ENCODE assay signal across 23 cellular contexts in the genomic region with DNA sequence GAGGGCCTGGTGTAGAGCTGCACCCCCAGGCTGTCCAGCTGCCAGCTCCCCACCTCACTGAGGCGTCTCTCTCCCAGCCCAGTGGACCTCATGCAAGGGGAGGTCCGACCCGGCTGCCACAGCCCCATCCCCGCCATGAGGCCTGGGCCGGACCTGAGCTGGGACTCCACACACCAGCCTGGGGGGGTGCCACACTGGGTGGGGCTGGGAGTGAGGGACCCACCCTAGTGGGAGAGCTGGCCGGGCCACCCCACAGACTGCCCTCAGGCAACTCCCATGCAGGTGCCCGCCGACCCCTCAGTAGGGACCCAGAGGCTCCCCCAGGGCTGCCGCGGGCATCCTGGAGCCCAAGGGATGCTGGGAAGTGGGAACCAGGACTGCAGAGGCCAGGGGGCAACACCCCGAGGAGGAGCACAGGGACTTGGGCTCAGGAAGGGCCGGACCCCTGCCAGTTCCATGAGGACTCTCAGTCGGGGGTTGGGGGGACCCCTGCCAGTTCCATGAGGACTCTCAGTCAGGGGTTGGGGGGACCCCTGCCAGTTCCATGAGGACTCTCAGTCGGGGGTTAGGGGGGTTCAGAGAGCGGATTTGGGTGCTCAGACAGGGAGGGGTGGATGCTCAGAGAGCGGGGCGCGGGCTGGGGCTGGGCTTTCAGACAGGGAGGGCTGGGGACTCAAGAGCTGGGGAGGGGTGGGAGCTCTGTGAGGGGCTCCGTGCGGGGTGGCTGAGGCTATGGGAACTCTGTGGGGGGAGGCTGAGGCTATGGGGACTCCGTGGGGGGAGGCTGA. TPM values are rescaled to one million over a fixed set of nuclear protein-coding genes. Genes with fewer than 3 reads are reported as not detected.
DNase-seq lines count a peak whose midpoint lies in the region; ATAC-seq, FAIRE-seq and TF ChIP-seq lines count a peak whose summit lies in the region.
"Had no signal": no experiment of that assay in that cellular context is flagged by ENCODE, and none has a peak within 500 bp of the region (broad histone marks: within the 10 kb centered on the region; RNA-seq: fewer than 3 reads in every experiment).

No MANE protein-coding gene starts in this region.

- peaks cover 8% of the 10 kb centered on the region for H3K4me1 Mint-ChIP-seq in chondrocyte (ENCODE audit: low read depth)

- H3K9me3 Mint-ChIP-seq in chondrocyte (ENCODE audit: low read depth): no peaks in the 10 kb centered on the region
- H3K9me3 Mint-ChIP-seq: activated naive CD8-positive, alpha-beta T cell treated with anti-CD3 and anti-CD28 coated beads, Interleukin-2, amount 50 U/mL, for 24 hours; activated T-helper 1 cell treated with anti-CD3 and anti-CD28 coated beads, Interleukin-12 subunit alpha, Interleukin-12 subunit beta, Interleukin-2, Interleukin-4 antibody, amounts not matched to agents 30 ng/mL and 10 ng/mL and 1 ng/mL, durations not matched to agents 14 hours and 24 hours and 36 hours; dendritic cell treated with granulocyte-macrophage colony-stimulating factor and Interleukin-4, amounts not matched to agents 40 ng/mL and 50 ng/mL, for 4 days had no signal

- H3K27me3 Mint-ChIP-seq in chondrocyte (ENCODE audit: low read depth): no peaks in the 10 kb centered on the region

- ATAC-seq in mucosa of descending colon: no peak
- ATAC-seq in GM18867 (IDR thresholded peaks at IDR 0.05; ENCODE audit: unreplicated experiment): no peak
- ATAC-seq: activated naive CD8-positive, alpha-beta T cell treated with anti-CD3 and anti-CD28 coated beads, Interleukin-2, amount 50 U/mL, for 24 hours had no signal

- no peaks in the 10 kb centered on the region for H3K36me3 Mint-ChIP-seq in chondrocyte (ENCODE audit: low read depth)

- H3K9me3 ChIP-seq in mucosa of descending colon: no peaks in the 10 kb centered on the region
- H3K9me3 ChIP-seq: neutrophil, thyroid gland had no signal

- H3K4me3 ChIP-seq in mucosa of descending colon: no peak overlapping the region
- H3K4me3 ChIP-seq: thyroid gland had no signal

- H3K4me3 Mint-ChIP-seq in chondrocyte (ENCODE audit: unreplicated experiment): no peak overlapping the region
- H3K4me3 Mint-ChIP-seq: activated naive CD8-positive, alpha-beta T cell treated with anti-CD3 and anti-CD28 coated beads, Interleukin-2, amount 50 U/mL, for 24 hours; activated T-helper 1 cell treated with anti-CD3 and anti-CD28 coated beads, Interleukin-12 subunit alpha, Interleukin-12 subunit beta, Interleukin-2, Interleukin-4 antibody, amounts not matched to agents 30 ng/mL and 10 ng/mL and 1 ng/mL, durations not matched to agents 14 hours and 24 hours and 36 hours; dendritic cell treated with granulocyte-macrophage colony-stimulating factor and Interleukin-4, amounts not matched to agents 40 ng/mL and 50 ng/mL, for 4 days had no signal

- intact Hi-C loops in mucosa of descending colon (cut with DNase I, micrococcal nuclease): no loop called here

- no peak for FAIRE-seq in D721Med (lab: Jason Lieb, UNC)
- FAIRE-seq: frontal cortex, GM18507 had no signal

- no peak overlapping the region for H3K27ac Mint-ChIP-seq in chondrocyte (ENCODE audit: unreplicated experiment)
- H3K27ac Mint-ChIP-seq: activated naive CD8-positive, alpha-beta T cell treated with anti-CD3 and anti-CD28 coated beads, Interleukin-2, amount 50 U/mL, for 24 hours; activated T-helper 1 cell treated with anti-CD3 and anti-CD28 coated beads, Interleukin-12 subunit alpha, Interleukin-12 subunit beta, Interleukin-2, Interleukin-4 antibody, amounts not matched to agents 30 ng/mL and 10 ng/mL and 1 ng/mL, durations not matched to agents 14 hours and 24 hours and 36 hours; dendritic cell treated with granulocyte-macrophage colony-stimulating factor and Interleukin-4, amounts not matched to agents 40 ng/mL and 50 ng/mL, for 4 days had no signal

- H3K27ac ChIP-seq in caudate nucleus (ENCODE audit: low read depth, low read length): no peak overlapping the region
- H3K27ac ChIP-seq: brain microvascular endothelial cell, neutrophil, thyroid gland had no signal

- TF ChIP-seq CTCF in chondrocyte (IDR thresholded peaks at IDR 0.05) (no peak), mucosa of descending colon (IDR thresholded peaks at IDR 0.05) (no peak), D721Med (IDR thresholded peaks at IDR 0.05; ENCODE audit: insufficient read depth, missing control alignments) (no peak)

- DNase-seq in stimulated activated CD4-positive, alpha-beta T cell treated with anti-CD3 and anti-CD28 coated beads, Interleukin-4, amount 100 ng/mL, for 1 hour: peak; percentile 1
- no peak for DNase-seq in stimulated activated CD4-positive, alpha-beta T cell treated with anti-CD3 and anti-CD28 coated beads, Interleukin-2, amount 100 ng/mL, for 48 hours
- DNase-seq in chondrocyte (ENCODE audit: low spot score) (peak; percentile 92), mucosa of descending colon (peak in 2 of 3 donors; percentile 54 to 55), D721Med (ENCODE audit: insufficient read length, low spot score) (no peak), caudate nucleus (lab: John Stamatoyannopoulos, UW) (no peak)
- DNase-seq: activated naive CD8-positive, alpha-beta T cell treated with anti-CD3 and anti-CD28 coated beads, Interleukin-2, amount 50 U/mL, for 24 hours; brain microvascular endothelial cell; GOT3; NCI-H1105 treated with DMSO at 0.1 percent for 48 hours; NCI-H526; retina; stimulated activated naive CD4-positive, alpha-beta T cell; thyroid gland had no signal

- H3K4me1 ChIP-seq in mucosa of descending colon (ENCODE audit: low read depth): peaks cover 12% of the 10 kb centered on the region

- H3K36me3 ChIP-seq in mucosa of descending colon (ENCODE audit: low read depth): no peaks in the 10 kb centered on the region
- H3K36me3 ChIP-seq: brain microvascular endothelial cell, neutrophil, thyroid gland had no signal

RNA-seq across cellular contexts. Expression of a gene that starts 1.2 kb away (rescaled TPM):
- not detected in 3 replicates for total RNA-seq in chondrocyte
- 1 to 10 TPM; 1.3 to 7.5 (median 2.1) TPM for total RNA-seq in mucosa of descending colon
- total RNA-seq: activated CD8-positive, alpha-beta memory T cell treated with anti-CD3 and anti-CD28 coated beads for 36 hours; frontal cortex; mononuclear cell; T-helper 1 cell treated with Interleukin-12 subunit alpha and Interleukin-12 subunit beta and Interleukin-4 antibody, amounts not matched to agents 30 ng/mL and 1 ng/mL, for 36 hours; thyroid gland had no signal

RNA-seq across cellular contexts. Expression of a gene that starts 40.5 kb away (rescaled TPM):
- total RNA-seq in chondrocyte: 9.2 to 15.1 TPM (median 9.2 TPM) in 3 replicates
- 10 to 100 TPM; 18.4 to 25.3 (median 24.0) TPM for total RNA-seq in mucosa of descending colon

RNA-seq across cellular contexts. Expression of a gene that starts 55.4 kb away (rescaled TPM):
- 138 to 221 TPM (median 219 TPM) in 3 replicates for total RNA-seq in chondrocyte
- total RNA-seq in mucosa of descending colon: 10 to 100 TPM; 32.0 to 54.4 (median 40.6) TPM

Comparison
In these comparisons a context has a peak if more than half of its experiments do, and no peak if none do; other contexts are left out.
1. DNase-seq: peak in stimulated activated CD4-positive, alpha-beta T cell treated with anti-CD3 and anti-CD28 coated beads, Interleukin-4, amount 100 ng/mL, for 1 hour (single experiment), chondrocyte (single experiment) and mucosa of descending colon (2 of 3); none in stimulated activated CD4-positive, alpha-beta T cell treated with anti-CD3 and anti-CD28 coated beads, Interleukin-2, amount 100 ng/mL, for 48 hours (0 of 2), D721Med (single experiment) and caudate nucleus (0 of 61).